Comparison of ENCODE assay signal across 14 cellular contexts in genomic region chr6:15259766-15260098, GRCh38. TPM values are rescaled to one million over a fixed set of nuclear protein-coding genes. Genes with fewer than 3 reads are reported as not detected.
DNase-seq lines count a peak whose midpoint lies in the region; ATAC-seq and TF ChIP-seq lines count a peak whose summit lies in the region.
"Had no signal": no experiment of that assay in that cellular context is flagged by ENCODE, and none has a peak within 500 bp of the region (broad histone marks: within the 10 kb centered on the region; RNA-seq: fewer than 3 reads in every experiment).

No MANE protein-coding gene starts in this region.

- intact Hi-C loops in activated B cell treated with CpG ODN at 0.5 μM for 24 hours (cut with micrococcal nuclease): no loop called here

- H3K27me3 Mint-ChIP-seq in activated naive CD4-positive, alpha-beta T cell treated with anti-CD3 and anti-CD28 coated beads, Interleukin-2, amount 50 U/mL, for 24 hours: no peaks in the 10 kb centered on the region
- H3K27me3 Mint-ChIP-seq in activated naive CD4-positive, alpha-beta T cell treated with anti-CD3 and anti-CD28 coated beads, Interleukin-2, amount 10 ng/mL, durations not matched to agents 7 days and 5 days: no peaks in the 10 kb centered on the region
- no peaks in the 10 kb centered on the region for H3K27me3 Mint-ChIP-seq in activated B cell treated with CpG ODN at 0.5 μM for 24 hours
- no peaks in the 10 kb centered on the region for H3K27me3 Mint-ChIP-seq in memory B cell

- H3K27ac Mint-ChIP-seq in activated naive CD4-positive, alpha-beta T cell treated with anti-CD3 and anti-CD28 coated beads, Interleukin-2, amount 50 U/mL, for 24 hours: peak overlapping the region; percentile 81
- H3K27ac Mint-ChIP-seq in activated naive CD4-positive, alpha-beta T cell treated with anti-CD3 and anti-CD28 coated beads, Interleukin-2, amount 10 ng/mL, durations not matched to agents 7 days and 5 days: no peak overlapping the region
- H3K27ac Mint-ChIP-seq in activated B cell treated with CpG ODN at 0.5 μM for 24 hours (peak overlapping the region; percentile 70), memory B cell (peak overlapping the region; percentile 89)

- H3K9me3 Mint-ChIP-seq in activated naive CD4-positive, alpha-beta T cell treated with anti-CD3 and anti-CD28 coated beads, Interleukin-2, amount 50 U/mL, for 24 hours: no peaks in the 10 kb centered on the region
- no peaks in the 10 kb centered on the region for H3K9me3 Mint-ChIP-seq in activated naive CD4-positive, alpha-beta T cell treated with anti-CD3 and anti-CD28 coated beads, Interleukin-2, amount 10 ng/mL, durations not matched to agents 7 days and 5 days
- H3K9me3 Mint-ChIP-seq in activated B cell treated with CpG ODN at 0.5 μM for 24 hours (no peaks in the 10 kb centered on the region), memory B cell (no peaks in the 10 kb centered on the region)

- peaks cover 10% of the 10 kb centered on the region for H3K36me3 Mint-ChIP-seq in activated naive CD4-positive, alpha-beta T cell treated with anti-CD3 and anti-CD28 coated beads, Interleukin-2, amount 50 U/mL, for 24 hours
- H3K36me3 Mint-ChIP-seq in activated naive CD4-positive, alpha-beta T cell treated with anti-CD3 and anti-CD28 coated beads, Interleukin-2, amount 10 ng/mL, durations not matched to agents 7 days and 5 days: peaks cover 33% of the 10 kb centered on the region
- peaks cover 7% of the 10 kb centered on the region for H3K36me3 Mint-ChIP-seq in activated B cell treated with CpG ODN at 0.5 μM for 24 hours (ENCODE audit: low read depth)
- H3K36me3 Mint-ChIP-seq in memory B cell: peaks cover 7% of the 10 kb centered on the region

- POLR2A ChIA-PET in activated B cell treated with CpG ODN at 0.5 μM for 24 hours (lab: Charles Lee): interaction anchor here (0.6 kb wide), 2 partner anchors 24 to 27 kb away, joined by 6 to 8 read pairs; no protein-coding TSS in a partner anchor

- ATAC-seq in activated B cell treated with CpG ODN at 0.5 μM for 24 hours (ENCODE audit: low read depth) (no peak), memory B cell (ENCODE audit: low read depth) (no peak)
- ATAC-seq: HCT116, heart right ventricle, left lobe of liver, pancreas had no signal

- no peak for TF ChIP-seq CTCF in activated B cell treated with CpG ODN at 0.5 μM for 24 hours (IDR thresholded peaks at IDR 0.05)

- CTCF ChIA-PET in activated naive CD4-positive, alpha-beta T cell treated with anti-CD3 and anti-CD28 coated beads, Interleukin-2, amount 10 ng/mL, durations not matched to agents 7 days and 5 days (lab: Charles Lee): no interaction called here
- CTCF ChIA-PET in activated B cell treated with CpG ODN at 0.5 μM for 24 hours (lab: Charles Lee): no interaction called here

- peak overlapping the region; percentile 56 for H3K4me3 Mint-ChIP-seq in activated naive CD4-positive, alpha-beta T cell treated with anti-CD3 and anti-CD28 coated beads, Interleukin-2, amount 50 U/mL, for 24 hours
- H3K4me3 Mint-ChIP-seq in activated naive CD4-positive, alpha-beta T cell treated with anti-CD3 and anti-CD28 coated beads, Interleukin-2, amount 10 ng/mL, durations not matched to agents 7 days and 5 days: no peak overlapping the region
- H3K4me3 Mint-ChIP-seq in activated B cell treated with CpG ODN at 0.5 μM for 24 hours (no peak overlapping the region), memory B cell (no peak overlapping the region)

- DNase-seq in activated naive CD4-positive, alpha-beta T cell treated with anti-CD3 and anti-CD28 coated beads, Interleukin-2, amount 10 ng/mL, durations not matched to agents 7 days and 5 days: no peak
- DNase-seq in activated B cell treated with CpG ODN at 0.5 μM for 24 hours: no peak
- no peak for DNase-seq in memory B cell (ENCODE audit: low spot score in 2 of 2)
- peak; percentile 71 for DNase-seq in superior temporal gyrus (ENCODE audit: extremely low spot score)
- DNase-seq in T-helper 1 cell: no peak
- no peak for DNase-seq in AG08395 (ENCODE audit: low spot score)
- DNase-seq in DMS79 (lab: John Stamatoyannopoulos, UW): no peak
- DNase-seq: heart right ventricle, NCI-H1048, pancreas, T-helper 9 cell had no signal

- peaks cover 96% of the 10 kb centered on the region for H3K4me1 Mint-ChIP-seq in activated naive CD4-positive, alpha-beta T cell treated with anti-CD3 and anti-CD28 coated beads, Interleukin-2, amount 50 U/mL, for 24 hours
- H3K4me1 Mint-ChIP-seq in activated naive CD4-positive, alpha-beta T cell treated with anti-CD3 and anti-CD28 coated beads, Interleukin-2, amount 10 ng/mL, durations not matched to agents 7 days and 5 days: peaks cover 79% of the 10 kb centered on the region
- H3K4me1 Mint-ChIP-seq in activated B cell treated with CpG ODN at 0.5 μM for 24 hours: peaks cover 93% of the 10 kb centered on the region
- H3K4me1 Mint-ChIP-seq in memory B cell: peaks cover 65% of the 10 kb centered on the region

RNA-seq across cellular contexts. Expression of gene JARID2, which starts 13.9 kb away (rescaled TPM):
- 27.0 and 28.5 TPM in 2 replicates for total RNA-seq in activated B cell treated with CpG ODN at 0.5 μM for 24 hours
